Comparison of ENCODE assay signal across 8 cellular contexts in genomic region chr20:45832619-45833018, GRCh38. TPM values are rescaled to one million over a fixed set of nuclear protein-coding genes. Genes with fewer than 3 reads are reported as not detected.
DNase-seq lines count a peak whose midpoint lies in the region; ATAC-seq and TF ChIP-seq lines count a peak whose summit lies in the region.

No MANE protein-coding gene starts in this region.

- WGBS in hepatocyte (ENCODE audit: low lambda C conversion rate, missing lambda C conversion rate), result 86% methylated on average over 4 of the region's 4 CpGs

- peak overlapping the region; percentile 66; the same call in 1 of the 2 replicates for H3K9ac ChIP-seq in HCT116 (ENCODE audit: low read length)

- RAD21 ChIA-PET in HCT116 (lab: Charles Lee; ENCODE audit: low non-redundant PET in 1 of 2, low total read pairs in 2 of 2, uncharacterized antibody in 2 of 2, unreplicated experiment in 2 of 2), result no interaction called here

- H3K4me3 ChIP-seq in HCT116 (replicated peaks in 1 of 2; ENCODE audit: low read depth in 1 of 2, low read length in 2 of 2), result peak overlapping the region in 1 of 2 experiments; percentile 74; a peak in 1 of 4 replicates
- no peak overlapping the region for H3K4me3 ChIP-seq in hepatocyte
- no peak overlapping the region for H3K4me3 ChIP-seq in skin epidermis

- no peaks in the 10 kb centered on the region for H3K36me3 Mint-ChIP-seq in activated CD4-positive, alpha-beta memory T cell treated with anti-CD3 and anti-CD28 coated beads, Interleukin-2, amount 10 ng/mL, durations not matched to agents 7 days and 5 days (ENCODE audit: low read depth)

- H3K27me3 ChIP-seq in HCT116 (ENCODE audit: insufficient read depth, low read length) (no peaks in the 10 kb centered on the region), hepatocyte (no peaks in the 10 kb centered on the region)

- H3K27ac ChIP-seq in HCT116 (ENCODE audit: low read depth, low read length), result peak overlapping the region; percentile 68; the same call in 1 of the 2 replicates
- peak overlapping the region; percentile 87 for H3K27ac ChIP-seq in hepatocyte
- H3K27ac ChIP-seq in skin epidermis, result peak overlapping the region in 20 of 21 experiments; percentile 76 to 96 (median 91)

- TF ChIP-seq CTCF in HCT116 (IDR thresholded peaks at IDR 0.05 in 2 of 3, conservative IDR thresholded peaks at IDR 0.05 in 1 of 3; ENCODE audit: borderline replicate concordance in 1 of 3, insufficient read depth in 1 of 3, low read depth in 2 of 3, low read length in 2 of 3) (no peak), hepatocyte (IDR thresholded peaks at IDR 0.05; ENCODE audit: poor library complexity) (no peak)

- H4K20me1 ChIP-seq in HCT116 (ENCODE audit: insufficient read depth) (no peaks in the 10 kb centered on the region), hepatocyte (ENCODE audit: insufficient read depth, poor library complexity, severe bottlenecking) (no peaks in the 10 kb centered on the region)

- CTCF ChIA-PET in HCT116 (lab: Charles Lee), result no interaction called here
- CTCF ChIA-PET in activated CD4-positive, alpha-beta memory T cell treated with anti-CD3 and anti-CD28 coated beads, Interleukin-2, amount 10 ng/mL, durations not matched to agents 7 days and 5 days (lab: Charles Lee), result interaction anchor here (1.4 to 1.8 kb wide), 3 partner anchors 8 to 138 kb away, joined by 3 to 5 read pairs (median 5); partner anchors contain the start of gene PCIF1

- TF ChIP-seq RAD21 in HCT116 (IDR thresholded peaks at IDR 0.05; ENCODE audit: low read depth), result no peak

- no peak for ATAC-seq in HCT116
- ATAC-seq in GM21423 (IDR thresholded peaks at IDR 0.05; ENCODE audit: unreplicated experiment), result no peak

- H3K4me2 ChIP-seq in HCT116 (ENCODE audit: low read length) (peak overlapping the region; percentile 90), hepatocyte (no peak overlapping the region)

- BruUV-seq in HCT116 (replicated peaks; lab: Mats Ljungman, UMichigan), result no TSS peak

- peaks cover 13% of the 10 kb centered on the region for H3K27me3 Mint-ChIP-seq in activated CD4-positive, alpha-beta memory T cell treated with anti-CD3 and anti-CD28 coated beads, Interleukin-2, amount 10 ng/mL, durations not matched to agents 7 days and 5 days

- H2AFZ ChIP-seq in HCT116 (ENCODE audit: low read depth, low read length, poor library complexity, severe bottlenecking) (no peak overlapping the region), hepatocyte (peak overlapping the region; percentile 87)

- no peak for TF ChIP-seq POLR2A in HCT116 (IDR thresholded peaks at IDR 0.05; ENCODE audit: borderline replicate concordance, extremely low read depth, insufficient read depth, insufficient read length)

- no peak overlapping the region for H3K27ac Mint-ChIP-seq in activated CD4-positive, alpha-beta memory T cell treated with anti-CD3 and anti-CD28 coated beads, Interleukin-2, amount 10 ng/mL, durations not matched to agents 7 days and 5 days

- H3K4me1 Mint-ChIP-seq in activated CD4-positive, alpha-beta memory T cell treated with anti-CD3 and anti-CD28 coated beads, Interleukin-2, amount 10 ng/mL, durations not matched to agents 7 days and 5 days, result peaks cover 19% of the 10 kb centered on the region

- H3K4me1 ChIP-seq in HCT116 (ENCODE audit: control insufficient read depth in 1 of 2, insufficient read depth in 2 of 2, low read length in 2 of 2) (peaks cover 26 to 35% of the 10 kb centered on the region in 2 experiments), hepatocyte (ENCODE audit: insufficient read depth) (peaks cover 29% of the 10 kb centered on the region)

- no peaks in the 10 kb centered on the region for H3K36me3 ChIP-seq in HCT116 (ENCODE audit: control insufficient read depth in 1 of 2, insufficient read depth in 2 of 2, low read length in 2 of 2)
- no peaks in the 10 kb centered on the region for H3K36me3 ChIP-seq in hepatocyte (replicated peaks; ENCODE audit: insufficient read depth, low read depth)

- intact Hi-C loops in HCT116 (cut with micrococcal nuclease), result loop anchor here (10.0 kb wide), 1 partner anchor 102 kb away; the partner anchor contains the start of gene PCIF1

- H3K9me3 Mint-ChIP-seq in activated CD4-positive, alpha-beta memory T cell treated with anti-CD3 and anti-CD28 coated beads, Interleukin-2, amount 10 ng/mL, durations not matched to agents 7 days and 5 days, result no peaks in the 10 kb centered on the region

- no peaks in the 10 kb centered on the region for H3K9me2 ChIP-seq in HCT116 (ENCODE audit: insufficient read depth)
- no peaks in the 10 kb centered on the region for H3K9me2 ChIP-seq in hepatocyte (replicated peaks; ENCODE audit: insufficient read depth)

- H3K79me2 ChIP-seq in HCT116 (ENCODE audit: insufficient read depth, low read length) (no peaks in the 10 kb centered on the region), hepatocyte (peaks cover 11% of the 10 kb centered on the region)

- H3K4me3 Mint-ChIP-seq in activated CD4-positive, alpha-beta memory T cell treated with anti-CD3 and anti-CD28 coated beads, Interleukin-2, amount 10 ng/mL, durations not matched to agents 7 days and 5 days, result peak overlapping the region; percentile 57

- POLR2A ChIA-PET in HCT116 (lab: Charles Lee), result no interaction called here
- POLR2A ChIA-PET in activated CD4-positive, alpha-beta memory T cell treated with anti-CD3 and anti-CD28 coated beads, Interleukin-2, amount 10 ng/mL, durations not matched to agents 7 days and 5 days (lab: Charles Lee), result interaction anchor here (0.7 to 4.2 kb wide), 5 partner anchors 9 to 102 kb away, joined by 3 to 21 read pairs (median 6); partner anchors contain the start of gene PCIF1

- no peaks in the 10 kb centered on the region for H3K9me3 ChIP-seq in HCT116 (ENCODE audit: control insufficient read depth in 1 of 2, insufficient read depth in 1 of 2, low read depth in 1 of 2, low read length in 2 of 2)
- no peaks in the 10 kb centered on the region for H3K9me3 ChIP-seq in hepatocyte (ENCODE audit: low read depth)

- DNase-seq in HCT116 (ENCODE audit: low read depth, low spot score), result no peak
- DNase-seq in activated CD4-positive, alpha-beta memory T cell treated with anti-CD3 and anti-CD28 coated beads, Interleukin-2, amount 10 ng/mL, durations not matched to agents 7 days and 5 days, result no peak
- DNase-seq in hepatocyte (ENCODE audit: low spot score), result no peak
- no peak for DNase-seq in superior temporal gyrus (ENCODE audit: extremely low spot score)
- DNase-seq in NCI-H1436 treated with DMSO at 0.1 percent for 48 hours (lab: John Stamatoyannopoulos, UW), result no peak
- DNase-seq in NCI-H82 treated with DMSO at 0.1 percent for 48 hours (lab: John Stamatoyannopoulos, UW; ENCODE audit: unreplicated experiment), result no peak

TF ChIP-seq in HCT116, 20 proteins besides CTCF, POLR2A, EP300 and RAD21:
- TF ChIP-seq SP1 (IDR thresholded peaks at IDR 0.05; ENCODE audit: low read depth) (no peak), SRF (IDR thresholded peaks at IDR 0.05; ENCODE audit: low read depth) (no peak), TCF7L2 (IDR thresholded peaks at IDR 0.05; ENCODE audit: borderline replicate concordance, extremely low read depth, insufficient read depth, insufficient read length) (no peak)

RNA-seq across cellular contexts. Expression of gene SNX21, which starts 1.0 kb away (rescaled TPM):
- total RNA-seq in HCT116 (2021; ENCODE audit: unreplicated experiment) (11.9 TPM), hepatocyte (19.3 and 30.0 TPM in 2 replicates)
- 9.4 and 9.8 TPM in 2 replicates for polyA plus RNA-seq in HCT116 (2012)
- total RNA-seq in activated CD4-positive, alpha-beta memory T cell treated with anti-CD3 and anti-CD28 coated beads, Interleukin-2, amount 10 ng/mL, durations not matched to agents 7 days and 5 days, result 1 to 10 TPM in 1 of 2 experiments, under 1 TPM in 1; 0.91 to 1.6 TPM
- polyA plus RNA-seq in hepatocyte, result 32.1 and 32.5 TPM in 2 replicates

RNA-seq across cellular contexts. Expression of gene TNNC2, which starts 5.5 kb away (rescaled TPM):
- not detected for total RNA-seq in HCT116 (2021; ENCODE audit: unreplicated experiment)
- 0.09 and 0.52 TPM in 2 replicates for polyA plus RNA-seq in HCT116 (2012)
- not detected for total RNA-seq in activated CD4-positive, alpha-beta memory T cell treated with anti-CD3 and anti-CD28 coated beads, Interleukin-2, amount 10 ng/mL, durations not matched to agents 7 days and 5 days
- 0.63 TPM in 1 of 2 replicates, not detected in the other for total RNA-seq in hepatocyte
- polyA plus RNA-seq in hepatocyte, result 0.51 and 1.8 TPM in 2 replicates

RNA-seq across cellular contexts. Expression of gene UBE2C, which starts 20.2 kb away (rescaled TPM):
- total RNA-seq in HCT116 (2021; ENCODE audit: unreplicated experiment) (205 TPM), hepatocyte (21.9 and 26.7 TPM in 2 replicates)
- 231 and 356 TPM in 2 replicates for polyA plus RNA-seq in HCT116 (2012)
- total RNA-seq in activated CD4-positive, alpha-beta memory T cell treated with anti-CD3 and anti-CD28 coated beads, Interleukin-2, amount 10 ng/mL, durations not matched to agents 7 days and 5 days, result 100 to 1,000 TPM; 170 to 184 TPM
- 46.9 and 49.0 TPM in 2 replicates for polyA plus RNA-seq in hepatocyte

RNA-seq across cellular contexts. Expression of gene ACOT8, which starts 24.6 kb away (rescaled TPM):
- total RNA-seq in HCT116 (2021; ENCODE audit: unreplicated experiment) (12.2 TPM), hepatocyte (26.3 and 40.6 TPM in 2 replicates)
- polyA plus RNA-seq in HCT116 (2012), result 24.1 and 24.8 TPM in 2 replicates
- 10 to 100 TPM; 36.0 to 36.5 TPM for total RNA-seq in activated CD4-positive, alpha-beta memory T cell treated with anti-CD3 and anti-CD28 coated beads, Interleukin-2, amount 10 ng/mL, durations not matched to agents 7 days and 5 days
- polyA plus RNA-seq in hepatocyte, result 36.5 and 44.0 TPM in 2 replicates

RNA-seq across cellular contexts. Expression of gene ZSWIM3, which starts 24.8 kb away (rescaled TPM):
- 1.8 TPM for total RNA-seq in HCT116 (2021; ENCODE audit: unreplicated experiment)
- 1.8 and 2.2 TPM in 2 replicates for polyA plus RNA-seq in HCT116 (2012)
- total RNA-seq in activated CD4-positive, alpha-beta memory T cell treated with anti-CD3 and anti-CD28 coated beads, Interleukin-2, amount 10 ng/mL, durations not matched to agents 7 days and 5 days, result 1 to 10 TPM; 5.5 to 5.7 TPM
- total RNA-seq in hepatocyte, result 4.3 and 6.2 TPM in 2 replicates
- polyA plus RNA-seq in hepatocyte, result 1.3 and 4.1 TPM in 2 replicates
